10 cellular contexts compared by ENCODE assay signal in genomic region chr17:28320215-28321061, GRCh38. TPM values are rescaled to one million over a fixed set of nuclear protein-coding genes. Genes with fewer than 3 reads are reported as not detected.
DNase-seq lines count a peak whose midpoint lies in the region; ATAC-seq and TF ChIP-seq lines count a peak whose summit lies in the region.
"Had no signal": no experiment of that assay in that cellular context is flagged by ENCODE, and none has a peak within 500 bp of the region (broad histone marks: within the 10 kb centered on the region; RNA-seq: fewer than 3 reads in every experiment).

No MANE protein-coding gene starts in this region.

- H3K9me3 ChIP-seq in iPS-20b (ENCODE audit: insufficient read depth, low read depth, low read length) = no peaks in the 10 kb centered on the region
- no peaks in the 10 kb centered on the region for H3K9me3 ChIP-seq in transverse colon
- no peaks in the 10 kb centered on the region for H3K9me3 ChIP-seq in thyroid gland
- H3K9me3 ChIP-seq in adrenal gland (replicated peaks in 1 of 3) = no peaks in the 10 kb centered on the region

- CTCF ChIA-PET in activated CD4-positive, alpha-beta memory T cell treated with anti-CD3 and anti-CD28 coated beads, Interleukin-2, amount 10 ng/mL, durations not matched to agents 7 days and 5 days (lab: Charles Lee) = interaction anchor here (1.5 kb wide), 1 partner anchor 515 kb away, joined by 4 read pairs; no protein-coding TSS in a partner anchor

- no peak overlapping the region for H3K27ac ChIP-seq in iPS-20b (ENCODE audit: low read length)
- peak overlapping the region in 3 of 4 donors; percentile 69 to 82 (median 80) for H3K27ac ChIP-seq in transverse colon
- H3K27ac ChIP-seq in thyroid gland = no peak overlapping the region
- H3K27ac ChIP-seq in adrenal gland = no peak overlapping the region

- in situ Hi-C loops in transverse colon (cut with MboI; ENCODE audit: low pct_ligation_motif_present in 1 of 4, low pct_unique_long_range_greater_than_20kb in 1 of 4, low sequenced_read_pairs in 3 of 4) = no loop called here

- H3K36me3 ChIP-seq in iPS-20b (ENCODE audit: insufficient read depth, low read depth, low read length) (peaks cover 26% of the 10 kb centered on the region), transverse colon (no peaks in the 10 kb centered on the region), thyroid gland (no peaks in the 10 kb centered on the region), adrenal gland (replicated peaks in 1 of 2) (no peaks in the 10 kb centered on the region)

- H3K36me3 Mint-ChIP-seq in activated T-cell treated with anti-CD3 and anti-CD28 coated beads, Interleukin-2, amount 50 U/mL, for 72 hours (ENCODE audit: insufficient read depth in 2 of 2) = peaks cover 0 to 5% of the 10 kb centered on the region in 2 donors
- peaks cover 1% of the 10 kb centered on the region for H3K36me3 Mint-ChIP-seq in activated CD4-positive, alpha-beta memory T cell treated with anti-CD3 and anti-CD28 coated beads, Interleukin-2, amount 10 ng/mL, durations not matched to agents 7 days and 5 days (ENCODE audit: low read depth)

- WGBS in transverse colon (ENCODE audit: low coverage in 1 of 2), 2 donors = 52 to 59% methylated on average over 6 to 8 of the region's 8 CpGs
- 79 to 81% methylated on average over 8 of the region's 8 CpGs for WGBS in thyroid gland, 2 donors
- 73 to 81% (median 76%) methylated on average over 8 of the region's 8 CpGs for WGBS in adrenal gland, 4 donors

- H3K27me3 ChIP-seq in iPS-20b (ENCODE audit: insufficient read depth, low read length) (no peaks in the 10 kb centered on the region; the same call in 1 of the 2 replicates), transverse colon (no peaks in the 10 kb centered on the region), thyroid gland (no peaks in the 10 kb centered on the region), adrenal gland (no peaks in the 10 kb centered on the region)

- POLR2A ChIA-PET in activated CD4-positive, alpha-beta memory T cell treated with anti-CD3 and anti-CD28 coated beads, Interleukin-2, amount 10 ng/mL, durations not matched to agents 7 days and 5 days (lab: Charles Lee) = interaction anchor here (1.0 to 4.4 kb wide), 5 partner anchors 11 to 89 kb away, joined by 3 to 30 read pairs (median 5); partner anchors contain the start of genes IFT20, POLDIP2 and TNFAIP1

- TF ChIP-seq POLR2A in transverse colon (IDR thresholded peaks at IDR 0.05) = no peak
- no peak for TF ChIP-seq POLR2A in thyroid gland (IDR thresholded peaks at IDR 0.05)
- no peak for TF ChIP-seq POLR2A in adrenal gland (IDR thresholded peaks at IDR 0.05)

- H3K27me3 Mint-ChIP-seq in activated T-cell treated with anti-CD3 and anti-CD28 coated beads, Interleukin-2, amount 50 U/mL, for 72 hours (ENCODE audit: low read depth) = no peaks in the 10 kb centered on the region
- H3K27me3 Mint-ChIP-seq in activated CD4-positive, alpha-beta memory T cell treated with anti-CD3 and anti-CD28 coated beads, Interleukin-2, amount 10 ng/mL, durations not matched to agents 7 days and 5 days = no peaks in the 10 kb centered on the region

- no peak for TF ChIP-seq EP300 in transverse colon (IDR thresholded peaks at IDR 0.05; ENCODE audit: low read depth)

- H3K9ac ChIP-seq in iPS-20b (ENCODE audit: low read depth, low read length) = peak overlapping the region; percentile 92

- TF ChIP-seq CTCF in transverse colon (IDR thresholded peaks at IDR 0.05) (no peak), thyroid gland (IDR thresholded peaks at IDR 0.05) (no peak), adrenal gland (IDR thresholded peaks at IDR 0.05) (no peak)

- peaks cover 48% of the 10 kb centered on the region for H3K4me1 Mint-ChIP-seq in activated T-cell treated with anti-CD3 and anti-CD28 coated beads, Interleukin-2, amount 50 U/mL, for 72 hours (ENCODE audit: low read depth)
- H3K4me1 Mint-ChIP-seq in activated CD4-positive, alpha-beta memory T cell treated with anti-CD3 and anti-CD28 coated beads, Interleukin-2, amount 10 ng/mL, durations not matched to agents 7 days and 5 days = peaks cover 43% of the 10 kb centered on the region

- H3K9me3 Mint-ChIP-seq in activated T-cell treated with anti-CD3 and anti-CD28 coated beads, Interleukin-2, amount 50 U/mL, for 72 hours = no peaks in the 10 kb centered on the region
- no peaks in the 10 kb centered on the region for H3K9me3 Mint-ChIP-seq in activated CD4-positive, alpha-beta memory T cell treated with anti-CD3 and anti-CD28 coated beads, Interleukin-2, amount 10 ng/mL, durations not matched to agents 7 days and 5 days

- H3K4me3 ChIP-seq in iPS-20b (ENCODE audit: low read length) (peak overlapping the region; percentile 95), transverse colon (peak overlapping the region in 3 of 4 donors; percentile 54 to 64 (median 59)), thyroid gland (replicated peaks in 1 of 3) (no peak overlapping the region), adrenal gland (no peak overlapping the region)

- no peak for ATAC-seq in activated T-cell treated with anti-CD3 and anti-CD28 coated beads, Interleukin-2, amount 50 U/mL, for 72 hours (replicated peaks in 1 of 2)
- ATAC-seq in Right ventricle myocardium inferior = no peak

- no peak for DNase-seq in activated T-cell treated with anti-CD3 and anti-CD28 coated beads, Interleukin-2, amount 50 U/mL, for 72 hours
- DNase-seq in activated T-cell treated with anti-CD3 and anti-CD28 coated beads, Interleukin-2, amount 50 U/mL, for 48 hours = no peak
- DNase-seq in activated CD4-positive, alpha-beta memory T cell treated with anti-CD3 and anti-CD28 coated beads, Interleukin-2, amount 10 ng/mL, durations not matched to agents 7 days and 5 days = no peak
- DNase-seq in transverse colon (no peak), Right ventricle myocardium inferior (ENCODE audit: missing footprints) (no peak), thyroid gland (no peak), adrenal gland (no peak)
- DNase-seq: KBM-7 had no signal

- intact Hi-C loops in transverse colon (cut with DNase I; ENCODE audit: low total_unique reads) = no loop called here
- intact Hi-C loops in Right ventricle myocardium inferior (cut with DNase I) = no loop called here
- intact Hi-C loops in thyroid gland (cut with DNase I) = no loop called here
- intact Hi-C loops in adrenal gland (cut with DNase I) = no loop called here

- H3K4me3 Mint-ChIP-seq in activated T-cell treated with anti-CD3 and anti-CD28 coated beads, Interleukin-2, amount 50 U/mL, for 72 hours = peak overlapping the region; percentile 89 to 90
- H3K4me3 Mint-ChIP-seq in activated CD4-positive, alpha-beta memory T cell treated with anti-CD3 and anti-CD28 coated beads, Interleukin-2, amount 10 ng/mL, durations not matched to agents 7 days and 5 days = peak overlapping the region; percentile 89

- peak overlapping the region; percentile 68 for H3K27ac Mint-ChIP-seq in activated T-cell treated with anti-CD3 and anti-CD28 coated beads, Interleukin-2, amount 50 U/mL, for 72 hours
- peak overlapping the region; percentile 55 for H3K27ac Mint-ChIP-seq in activated CD4-positive, alpha-beta memory T cell treated with anti-CD3 and anti-CD28 coated beads, Interleukin-2, amount 10 ng/mL, durations not matched to agents 7 days and 5 days

- H3K4me1 ChIP-seq in iPS-20b (ENCODE audit: insufficient read depth, low read length) (peaks cover 21% of the 10 kb centered on the region), transverse colon (peaks cover 7 to 34% (median 20%) of the 10 kb centered on the region in 4 donors), thyroid gland (peaks cover 12 to 16% of the 10 kb centered on the region in 2 donors), adrenal gland (replicated peaks in 1 of 2) (peaks cover 8 to 21% of the 10 kb centered on the region in 2 donors)

RNA-seq across cellular contexts. Expression of gene TMEM97, which starts 1.4 kb away (rescaled TPM):
- total RNA-seq in activated T-cell treated with anti-CD3 and anti-CD28 coated beads, Interleukin-2, amount 50 U/mL, for 72 hours = 10 to 100 TPM; 23.4 to 38.2 TPM
- 10 to 100 TPM; 23.3 to 26.6 TPM for total RNA-seq in activated CD4-positive, alpha-beta memory T cell treated with anti-CD3 and anti-CD28 coated beads, Interleukin-2, amount 10 ng/mL, durations not matched to agents 7 days and 5 days
- total RNA-seq in transverse colon (10 to 100 TPM in 1 of 4 donors, 1 to 10 TPM in 2, not detected in 1; 4.5 to 57.7 (median 8.9) TPM), Right ventricle myocardium inferior (2.3 TPM), thyroid gland (1 to 10 TPM; 3.1 to 5.2 (median 4.5) TPM), adrenal gland (100 to 1,000 TPM in 1 of 8 donors, 10 to 100 TPM in 7; 23.8 to 130 (median 33.8) TPM)
- 100 to 1,000 TPM in 1 of 3 donors, 1 to 10 TPM in 2; 6.5 to 779 (median 8.3) TPM for polyA plus RNA-seq in adrenal gland

RNA-seq across cellular contexts. Expression of gene IFT20, which starts 14.8 kb away (rescaled TPM):
- 10 to 100 TPM; 31.1 to 31.7 TPM for total RNA-seq in activated T-cell treated with anti-CD3 and anti-CD28 coated beads, Interleukin-2, amount 50 U/mL, for 72 hours
- total RNA-seq in activated CD4-positive, alpha-beta memory T cell treated with anti-CD3 and anti-CD28 coated beads, Interleukin-2, amount 10 ng/mL, durations not matched to agents 7 days and 5 days = 10 to 100 TPM; 22.2 to 25.7 TPM
- total RNA-seq in transverse colon (10 to 100 TPM in 3 of 4 donors, 1 to 10 TPM in 1; 7.2 to 46.0 (median 32.4) TPM), Right ventricle myocardium inferior (11.6 TPM), thyroid gland (10 to 100 TPM; 38.5 to 78.0 (median 63.6) TPM), adrenal gland (10 to 100 TPM; 24.5 to 69.5 (median 40.7) TPM)
- polyA plus RNA-seq in adrenal gland = 100 to 1,000 TPM in 1 of 3 donors, 10 to 100 TPM in 2; 26.0 to 100 (median 78.7) TPM

RNA-seq across cellular contexts. Expression of gene TNFAIP1, which starts 15.1 kb away (rescaled TPM):
- total RNA-seq in activated T-cell treated with anti-CD3 and anti-CD28 coated beads, Interleukin-2, amount 50 U/mL, for 72 hours = 10 to 100 TPM; 20.9 to 22.1 TPM
- 10 to 100 TPM; 25.2 to 26.5 TPM for total RNA-seq in activated CD4-positive, alpha-beta memory T cell treated with anti-CD3 and anti-CD28 coated beads, Interleukin-2, amount 10 ng/mL, durations not matched to agents 7 days and 5 days
- total RNA-seq in transverse colon (100 to 1,000 TPM in 1 of 4 donors, 10 to 100 TPM in 3; 25.6 to 137 (median 49.4) TPM), Right ventricle myocardium inferior (32.9 TPM), thyroid gland (10 to 100 TPM; 28.4 to 36.9 (median 35.8) TPM), adrenal gland (10 to 100 TPM; 21.7 to 70.6 (median 49.1) TPM)
- 10 to 100 TPM; 17.2 to 32.5 (median 23.8) TPM for polyA plus RNA-seq in adrenal gland

RNA-seq across cellular contexts. Expression of gene POLDIP2, which starts 36.9 kb away (rescaled TPM):
- 10 to 100 TPM; 78.2 to 91.2 TPM for total RNA-seq in activated T-cell treated with anti-CD3 and anti-CD28 coated beads, Interleukin-2, amount 50 U/mL, for 72 hours
- total RNA-seq in activated CD4-positive, alpha-beta memory T cell treated with anti-CD3 and anti-CD28 coated beads, Interleukin-2, amount 10 ng/mL, durations not matched to agents 7 days and 5 days = 10 to 100 TPM; 54.3 to 56.2 TPM
- total RNA-seq in transverse colon (10 to 100 TPM; 54.9 to 95.3 (median 66.5) TPM), Right ventricle myocardium inferior (160 TPM), thyroid gland (100 to 1,000 TPM in 2 of 4 donors, 10 to 100 TPM in 2; 55.4 to 102 (median 91.7) TPM), adrenal gland (100 to 1,000 TPM; 160 to 204 (median 180) TPM)
- polyA plus RNA-seq in adrenal gland = 100 to 1,000 TPM in 2 of 3 donors, 10 to 100 TPM in 1; 74.2 to 201 (median 111) TPM

RNA-seq across cellular contexts. Expression of gene SEBOX, which starts 44.6 kb away (rescaled TPM):
- total RNA-seq in activated T-cell treated with anti-CD3 and anti-CD28 coated beads, Interleukin-2, amount 50 U/mL, for 72 hours = not detected
- total RNA-seq in activated CD4-positive, alpha-beta memory T cell treated with anti-CD3 and anti-CD28 coated beads, Interleukin-2, amount 10 ng/mL, durations not matched to agents 7 days and 5 days = not detected
- total RNA-seq in transverse colon (not detected), Right ventricle myocardium inferior (not detected), thyroid gland (not detected), adrenal gland (not detected)
- not detected for polyA plus RNA-seq in adrenal gland
- total RNA-seq: SK-MEL-5 had no signal

Comparison
In these comparisons a context has a peak if more than half of its experiments do, and no peak if none do; other contexts are left out.
1. H3K27ac ChIP-seq: peak in transverse colon (3 of 4); none in iPS-20b (single experiment), thyroid gland (0 of 3) and adrenal gland (0 of 5).
2. H3K4me3 ChIP-seq: peak in iPS-20b (single experiment) and transverse colon (3 of 4); none in thyroid gland (0 of 3) and adrenal gland (0 of 4).